7 cellular contexts compared by ENCODE assay signal in the genomic region with DNA sequence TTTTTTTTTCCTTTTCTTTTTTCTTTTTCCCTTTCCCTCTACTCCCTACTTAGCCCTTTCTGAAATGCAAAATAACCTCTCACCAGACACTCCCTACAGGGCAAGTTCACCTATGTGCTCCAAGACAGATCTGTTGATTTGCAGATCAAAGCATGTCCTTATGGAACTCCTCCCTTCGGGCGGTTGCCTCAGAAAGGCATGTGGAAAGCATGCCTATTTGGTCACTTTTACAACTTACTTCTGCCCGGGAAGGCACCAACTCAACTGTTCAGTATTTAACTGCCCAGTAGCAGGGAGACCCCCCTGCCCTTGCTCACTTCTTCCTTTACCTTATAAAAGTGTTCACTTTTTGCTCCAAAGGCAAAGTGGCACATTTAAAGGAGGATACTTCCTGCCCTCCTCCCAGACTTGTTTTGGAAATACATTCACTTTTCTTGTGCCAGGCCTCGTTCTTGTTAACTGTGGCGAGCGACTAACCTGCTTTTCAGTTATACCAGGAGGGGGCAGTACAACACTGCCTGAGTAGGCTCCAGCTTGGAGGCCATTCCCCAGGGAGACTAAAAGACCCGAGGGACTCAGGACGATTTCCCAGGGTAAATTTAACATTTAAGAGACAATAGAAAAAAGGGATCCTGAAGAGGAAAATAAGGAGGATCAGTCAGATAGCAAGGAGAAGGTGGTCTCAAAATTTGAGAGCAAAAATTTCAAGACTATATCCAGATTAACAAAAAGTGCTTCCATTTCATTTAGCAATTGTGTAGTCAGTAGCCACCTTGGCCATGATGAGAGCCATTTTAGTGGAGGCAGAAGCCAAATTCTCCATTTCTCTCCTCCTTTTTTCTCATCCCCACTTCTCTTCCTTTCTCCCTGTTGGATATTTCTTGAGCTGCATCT. TPM values are rescaled to one million over a fixed set of nuclear protein-coding genes. Genes with fewer than 3 reads are reported as not detected.
DNase-seq lines count a peak whose midpoint lies in the region; ATAC-seq and TF ChIP-seq lines count a peak whose summit lies in the region.

No MANE protein-coding gene starts in this region.

- no peaks in the 10 kb centered on the region for H3K9me3 ChIP-seq in iPS DF 6.9 (ENCODE audit: control insufficient read depth, insufficient read depth, low read length)

- TF ChIP-seq CTCF in GM12864 (IDR thresholded peaks at IDR 0.05; ENCODE audit: low read depth, low read length, missing control alignments) (peak; percentile 74), MCF 10A (IDR thresholded peaks at IDR 0.05; ENCODE audit: unreplicated experiment) (peak; percentile 91)

- intact Hi-C loops in MCF 10A (cut with micrococcal nuclease), result loop anchor here (1.0 to 2.0 kb wide), 6 partner anchors 42 to 370 kb away; no protein-coding TSS in a partner anchor

- ATAC-seq in HG02588 (IDR thresholded peaks at IDR 0.05; ENCODE audit: unreplicated experiment), result peak; percentile 48
- peak; percentile 74 to 87 (median 77) for ATAC-seq in T-cell (replicated peaks in 1 of 4)

- H3K27me3 Mint-ChIP-seq in T-cell, result no peaks in the 10 kb centered on the region
- H3K27me3 Mint-ChIP-seq in MCF 10A (ENCODE audit: insufficient read depth, unreplicated experiment), result no peaks in the 10 kb centered on the region

- H3K36me3 Mint-ChIP-seq in T-cell, result peaks cover 3% of the 10 kb centered on the region
- no peaks in the 10 kb centered on the region for H3K36me3 Mint-ChIP-seq in MCF 10A (ENCODE audit: insufficient read depth, unreplicated experiment)

- peaks cover 1% of the 10 kb centered on the region for H3K4me1 ChIP-seq in iPS DF 6.9 (ENCODE audit: control insufficient read depth, insufficient read depth, low read length)

- POLR2A ChIA-PET in T-cell (lab: Charles Lee), result interaction anchor here in 1 of 2 donors (0.5 to 1.0 kb wide), 3 partner anchors 13 to 499 kb away, joined by 3 to 11 read pairs (median 10); a partner anchor contains a TSS
- POLR2A ChIA-PET in MCF 10A (lab: Yijun Ruan, JAX), result interaction anchor here (0.6 to 4.7 kb wide), 27 partner anchors 9 to 442 kb away, joined by 3 to 27 read pairs (median 4); a partner anchor contains a TSS

- H3K36me3 ChIP-seq in iPS DF 6.9 (ENCODE audit: control insufficient read depth, insufficient read depth, low read length), result no peaks in the 10 kb centered on the region

- no peaks in the 10 kb centered on the region for H3K9me3 Mint-ChIP-seq in T-cell
- no peaks in the 10 kb centered on the region for H3K9me3 Mint-ChIP-seq in MCF 10A (ENCODE audit: unreplicated experiment)

- BruUV-seq in MCF 10A (replicated peaks; lab: Mats Ljungman, UMichigan), result no TSS peak

- H3K27ac Mint-ChIP-seq in T-cell (no peak overlapping the region), MCF 10A (ENCODE audit: low read depth, unreplicated experiment) (no peak overlapping the region)

- no peak overlapping the region; the same call in 1 of the 2 replicates for H3K4me3 ChIP-seq in GM12864 (ENCODE audit: low read depth, low read length)
- no peak overlapping the region for H3K4me3 ChIP-seq in iPS DF 6.9 (ENCODE audit: low read length)
- H3K4me3 ChIP-seq in skin epidermis, result no peak overlapping the region

- H3K27me3 ChIP-seq in iPS DF 6.9 (ENCODE audit: control insufficient read depth, insufficient read depth, low read length), result no peaks in the 10 kb centered on the region

- H3K27ac ChIP-seq in iPS DF 6.9 (ENCODE audit: low read length), result no peak overlapping the region
- peak overlapping the region in 11 of 21 experiments; percentile 9 to 67 (median 41) for H3K27ac ChIP-seq in skin epidermis

- DNase-seq in GM12864 (ENCODE audit: low read depth) (no peak), NCI-H1105 treated with DMSO at 0.1 percent for 48 hours (lab: John Stamatoyannopoulos, UW) (peak; percentile 75), T-cell (peak in 33 of 34 experiments; percentile 19 to 68 (median 50)), MCF 10A (ENCODE audit: unreplicated experiment) (peak; percentile 90), iPS DF 6.9 (ENCODE audit: low read depth, low spot score) (peak; percentile 85)

- no CpG with 5 or more reads among the region's 8 CpGs for WGBS in iPS DF 6.9 (ENCODE audit: insufficient coverage, insufficient read length)

- no peak overlapping the region for H3K4me3 Mint-ChIP-seq in T-cell
- no peak overlapping the region for H3K4me3 Mint-ChIP-seq in MCF 10A (ENCODE audit: unreplicated experiment)

- H3K4me1 Mint-ChIP-seq in T-cell, result peaks cover 17 to 19% (median 18%) of the 10 kb centered on the region in 3 donors
- no peaks in the 10 kb centered on the region for H3K4me1 Mint-ChIP-seq in MCF 10A (ENCODE audit: insufficient read depth, unreplicated experiment)

- CTCF ChIA-PET in T-cell (lab: Charles Lee), result interaction anchor here (0.6 to 7.2 kb wide), 21 partner anchors 12 to 371 kb away, joined by 3 to 101 read pairs (median 5); a partner anchor contains a TSS
- CTCF ChIA-PET in MCF 10A (lab: Yijun Ruan, JAX), result interaction anchor here (0.6 to 10.7 kb wide), 47 partner anchors 11 to 414 kb away, joined by 3 to 134 read pairs (median 4); a partner anchor contains a TSS

RNA-seq across cellular contexts. Expression of a gene that starts 12.3 kb away (rescaled TPM):
- total RNA-seq in T-cell (10 to 100 TPM in 4 of 5 donors, 1 to 10 TPM in 1; 9.5 to 32.0 (median 25.5) TPM), MCF 10A (2022) (8.6 and 26.3 TPM in 2 replicates)

RNA-seq across cellular contexts. Expression of a gene that starts 15.1 kb away (rescaled TPM):
- total RNA-seq in T-cell (100 to 1,000 TPM; 249 to 393 (median 273) TPM), MCF 10A (2022) (not detected in 2 replicates)

Comparison
In these comparisons a context has a peak if more than half of its experiments do, and no peak if none do; other contexts are left out.
1. RNA of a gene that starts 15.1 kb away (total RNA-seq): 249 to 393 TPM in T-cell; not detected in MCF 10A; every median in the first group is over 100 times any median in the second.